ENCODE assay signal across 8 cellular contexts in genomic region chr7:65980478-65981250, GRCh38. TPM values are rescaled to one million over a fixed set of nuclear protein-coding genes. Genes with fewer than 3 reads are reported as not detected.
A peak's percentile ranks its signal among the peaks of the same experiment; 100 is the strongest.
DNase-seq lines count a peak whose midpoint lies in the region; ATAC-seq and TF ChIP-seq lines count a peak whose summit lies in the region.

No MANE protein-coding gene starts in this region.

- H3K9me3 ChIP-seq in A673 (ENCODE audit: low read depth, low read length, poor library complexity, severe bottlenecking) (no peaks in the 10 kb centered on the region), SJSA1 (replicated peaks) (no peaks in the 10 kb centered on the region)

- POLR2A ChIA-PET in A673 (lab: Charles Lee; ENCODE audit: low non-redundant PET) = no interaction called here

- intact Hi-C loops in A673 (cut with micrococcal nuclease; ENCODE audit: unreplicated experiment) = no loop called here

- H3K27ac ChIP-seq in A673 (ENCODE audit: low read depth, low read length, poor library complexity, severe bottlenecking) (peak overlapping the region; percentile 89), SJSA1 (peak overlapping the region; percentile 62)

- TF ChIP-seq CTCF in A673 (conservative IDR thresholded peaks at IDR 0.05; ENCODE audit: low read depth, low read length) (no peak), kidney epithelial cell (IDR thresholded peaks at IDR 0.05; ENCODE audit: insufficient read depth, low read length, poor library complexity, severe bottlenecking) (no peak)

- CTCF ChIA-PET in A673 (lab: Charles Lee) = no interaction called here

- DNase-seq in A673 (ENCODE audit: low spot score) (no peak), SJSA1 (ENCODE audit: low read depth in 1 of 2, low spot score in 2 of 2) (peak; percentile 94 to 97), astrocyte of the hippocampus (ENCODE audit: low read depth, low spot score) (peak; percentile 14), kidney epithelial cell (ENCODE audit: low read depth) (no peak), NCI-H187 treated with DMSO at 0.1 percent for 48 hours (lab: John Stamatoyannopoulos, UW) (no peak)
- peak; percentile 22 for DNase-seq in stimulated activated CD8-positive, alpha-beta memory T cell treated with anti-CD3 and anti-CD28 coated beads, Interleukin-12 subunit alpha, Interleukin-12 subunit beta, amount 100 ng/mL, for 4 hours (ENCODE audit: low read depth)

- no TSS peak for BruUV-seq in A673 (replicated peaks; lab: Mats Ljungman, UMichigan)

- H3K4me1 ChIP-seq in A673 (ENCODE audit: insufficient read depth, low read length, poor library complexity, severe bottlenecking) = peaks cover 4% of the 10 kb centered on the region
- H3K4me1 ChIP-seq in SJSA1 (replicated peaks) = peaks cover 19% of the 10 kb centered on the region

- H3K36me3 ChIP-seq in A673 (ENCODE audit: insufficient read depth, low read length, poor library complexity, severe bottlenecking) = peaks cover 19% of the 10 kb centered on the region
- peaks cover 49% of the 10 kb centered on the region for H3K36me3 ChIP-seq in SJSA1
- no peaks in the 10 kb centered on the region for H3K36me3 ChIP-seq in kidney epithelial cell (ENCODE audit: control insufficient read depth, insufficient read depth, low read length)

- H3K27me3 ChIP-seq in A673 (replicated peaks; ENCODE audit: insufficient read depth, low read depth, low read length, poor library complexity) (no peaks in the 10 kb centered on the region), SJSA1 (replicated peaks) (no peaks in the 10 kb centered on the region), kidney epithelial cell (ENCODE audit: control insufficient read depth, insufficient read depth, low read length) (no peaks in the 10 kb centered on the region)

- ATAC-seq in GM18907 (IDR thresholded peaks at IDR 0.05; ENCODE audit: unreplicated experiment) (peak; percentile 79), HG03108 (IDR thresholded peaks at IDR 0.05; ENCODE audit: unreplicated experiment) (peak; percentile 78)

- H3K4me3 ChIP-seq in A673 (ENCODE audit: low read depth, low read length, poor library complexity, severe bottlenecking) = peak overlapping the region; percentile 70
- H3K4me3 ChIP-seq in SJSA1 = peak overlapping the region; percentile 79
- peak overlapping the region; percentile 69 for H3K4me3 ChIP-seq in kidney epithelial cell (ENCODE audit: low read depth, low read length)

RNA-seq across cellular contexts. Expression of gene GUSB, which starts 1.3 kb away (rescaled TPM):
- 65.1 and 65.6 TPM in 2 replicates for total RNA-seq in A673 (2021)
- total RNA-seq in SJSA1 (2014; rRNA removed; shearing (Covaris generic)) = 47.0 and 70.8 TPM in 2 replicates
- 18.8 and 20.5 TPM in 2 replicates for total RNA-seq in kidney epithelial cell

Comparison
In these comparisons a context has a peak if more than half of its experiments do, and no peak if none do; other contexts are left out.
1. DNase-seq: peak in SJSA1 (2 of 2), astrocyte of the hippocampus (single experiment) and stimulated activated CD8-positive, alpha-beta memory T cell treated with anti-CD3 and anti-CD28 coated beads, Interleukin-12 subunit alpha, Interleukin-12 subunit beta, amount 100 ng/mL, for 4 hours (single experiment); none in A673 (single experiment), kidney epithelial cell (single experiment) and NCI-H187 treated with DMSO at 0.1 percent for 48 hours (single experiment).
2. Peak in every context shown above with its lines, with median percentiles within 50 percentile points of each other: H3K4me3 ChIP-seq.